15 cellular contexts compared by ENCODE assay signal in the genomic region with DNA sequence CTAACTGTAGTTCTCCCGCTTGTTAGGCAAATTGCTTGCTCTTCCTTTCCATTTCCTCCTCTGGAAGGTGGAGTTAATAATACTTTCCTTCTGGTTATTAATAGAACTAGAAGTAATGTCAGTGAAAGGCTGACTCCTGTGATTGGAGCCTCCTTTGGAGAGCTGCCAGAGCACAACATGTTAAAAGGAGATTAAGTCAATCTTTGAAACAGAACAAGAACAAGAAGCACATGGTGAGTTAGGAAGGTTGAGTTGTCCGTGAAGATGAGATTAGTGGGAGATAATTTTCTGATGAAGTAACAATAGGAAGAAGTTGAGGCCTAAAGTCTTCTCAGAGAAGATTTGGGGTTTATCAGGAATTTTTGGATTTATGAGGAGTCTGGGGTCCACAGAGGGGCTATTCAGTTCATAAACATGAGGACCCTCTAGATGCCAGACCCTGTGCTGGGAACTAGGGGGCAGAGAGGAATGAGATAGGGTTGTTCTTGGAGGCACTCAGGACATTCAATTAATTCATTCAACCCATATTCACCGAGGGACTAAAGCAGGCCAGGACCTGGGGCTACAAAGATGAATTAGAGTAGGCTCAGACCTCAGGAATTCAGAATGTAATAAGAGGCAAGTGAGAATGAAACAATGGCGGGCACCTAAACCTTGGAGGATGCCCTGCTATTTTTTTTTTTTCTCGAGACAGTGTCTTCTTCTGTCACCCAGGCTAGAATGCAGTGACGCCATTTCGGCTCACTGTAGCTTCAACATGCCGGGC. TPM values are rescaled to one million over a fixed set of nuclear protein-coding genes. Genes with fewer than 3 reads are reported as not detected.
DNase-seq lines count a peak whose midpoint lies in the region; ATAC-seq and TF ChIP-seq lines count a peak whose summit lies in the region.
"Had no signal": no experiment of that assay in that cellular context is flagged by ENCODE, and none has a peak within 500 bp of the region (broad histone marks: within the 10 kb centered on the region; RNA-seq: fewer than 3 reads in every experiment).

No MANE protein-coding gene starts in this region.

- H3K9me3 ChIP-seq in A673 (ENCODE audit: low read depth, low read length, poor library complexity, severe bottlenecking) (no peaks in the 10 kb centered on the region), hepatocyte (ENCODE audit: low read depth) (no peaks in the 10 kb centered on the region)

- H3K9me2 ChIP-seq in hepatocyte (replicated peaks; ENCODE audit: insufficient read depth) = no peaks in the 10 kb centered on the region

- H3K4me1 ChIP-seq in A673 (ENCODE audit: insufficient read depth, low read length, poor library complexity, severe bottlenecking) (peaks cover 16% of the 10 kb centered on the region), hepatocyte (ENCODE audit: insufficient read depth) (peaks cover 12% of the 10 kb centered on the region)

- H3K4me3 ChIP-seq in A673 (ENCODE audit: low read depth, low read length, poor library complexity, severe bottlenecking) (no peak overlapping the region), hepatocyte (no peak overlapping the region)

- POLR2A ChIA-PET in A673 (lab: Charles Lee; ENCODE audit: low non-redundant PET) = no interaction called here

- H4K20me1 ChIP-seq in hepatocyte (ENCODE audit: insufficient read depth, poor library complexity, severe bottlenecking) = no peaks in the 10 kb centered on the region

- H3K4me2 ChIP-seq in hepatocyte = peak overlapping the region; percentile 28

- no TSS peak for BruUV-seq in A673 (replicated peaks; lab: Mats Ljungman, UMichigan)

- in situ Hi-C loops in KBM-7 (cut with MboI; ENCODE audit: low pct_unique_long_range_greater_than_20kb, low sequenced_read_pairs) = no loop called here

- intact Hi-C loops in A673 (cut with micrococcal nuclease; ENCODE audit: unreplicated experiment) = no loop called here

- no peaks in the 10 kb centered on the region for H3K79me2 ChIP-seq in hepatocyte

- H3K27me3 ChIP-seq in A673 (replicated peaks; ENCODE audit: insufficient read depth, low read depth, low read length, poor library complexity) (no peaks in the 10 kb centered on the region), hepatocyte (no peaks in the 10 kb centered on the region)

- CTCF ChIA-PET in A673 (lab: Charles Lee) = interaction anchor here (1.0 to 1.2 kb wide), 2 partner anchors 17 kb away, joined by 4 read pairs; no protein-coding TSS in a partner anchor

- ATAC-seq in HG03378 (IDR thresholded peaks at IDR 0.05; ENCODE audit: unreplicated experiment) (no peak), HG03135 (IDR thresholded peaks at IDR 0.05; ENCODE audit: unreplicated experiment) (no peak)

- H3K27ac ChIP-seq in A673 (ENCODE audit: low read depth, low read length, poor library complexity, severe bottlenecking) (peak overlapping the region; percentile 50), hepatocyte (peak overlapping the region; percentile 27)

- TF ChIP-seq CTCF in A673 (conservative IDR thresholded peaks at IDR 0.05; ENCODE audit: low read depth, low read length) (no peak), hepatocyte (IDR thresholded peaks at IDR 0.05; ENCODE audit: poor library complexity) (no peak)

- DNase-seq in A673 (ENCODE audit: low spot score) = peak; percentile 82
- DNase-seq in NCI-H524 (lab: John Stamatoyannopoulos, UW) = peak; percentile 47 to 79
- DNase-seq in dermis blood vessel endothelial cell = peak; percentile 62
- DNase-seq in hepatocyte (ENCODE audit: low spot score) = peak; percentile 60
- no peak for DNase-seq in KBM-7
- DNase-seq in NK-92 (lab: John Stamatoyannopoulos, UW; ENCODE audit: unreplicated experiment) = no peak
- DNase-seq: activated CD4-positive, alpha-beta T cell treated with anti-CD3 and anti-CD28 coated beads, Interleukin-2, amount 10 ng/mL, durations not matched to agents 7 days and 5 days; activated naive CD4-positive, alpha-beta T cell treated with anti-CD3 and anti-CD28 coated beads for 36 hours; AML-193; effector memory CD4-positive, alpha-beta T cell; GOT3; NCI-H345 had no signal

- H3K36me3 ChIP-seq in A673 (ENCODE audit: insufficient read depth, low read length, poor library complexity, severe bottlenecking) (no peaks in the 10 kb centered on the region), hepatocyte (replicated peaks; ENCODE audit: insufficient read depth, low read depth) (no peaks in the 10 kb centered on the region)

- no peak overlapping the region for H2AFZ ChIP-seq in hepatocyte

- WGBS in hepatocyte (ENCODE audit: low lambda C conversion rate, missing lambda C conversion rate) = 75% methylated on average over 8 of the region's 8 CpGs

RNA-seq across cellular contexts. Expression of a gene that starts 40.7 kb away (rescaled TPM):
- total RNA-seq in A673 (2021) = 245 and 273 TPM in 2 replicates
- total RNA-seq in dermis blood vessel endothelial cell = 82.2 and 213 TPM in 2 replicates
- 282 and 297 TPM in 2 replicates for total RNA-seq in hepatocyte
- 242 and 318 TPM in 2 replicates for polyA plus RNA-seq in hepatocyte

RNA-seq across cellular contexts. Expression of a gene that starts 52.8 kb away (rescaled TPM):
- total RNA-seq in A673 (2021) (not detected in 2 replicates), dermis blood vessel endothelial cell (not detected in 2 replicates), hepatocyte (0.90 TPM in 1 of 2 replicates, not detected in the other)
- 0.22 and 0.99 TPM in 2 replicates for polyA plus RNA-seq in hepatocyte
- total RNA-seq: activated CD4-positive, alpha-beta T cell treated with anti-CD3 and anti-CD28 coated beads, Interleukin-2, amount 10 ng/mL, durations not matched to agents 7 days and 5 days; activated naive CD4-positive, alpha-beta T cell treated with anti-CD3 and anti-CD28 coated beads for 36 hours; SK-MEL-5 had no signal

Comparison
In these comparisons a context has a peak if more than half of its experiments do, and no peak if none do; other contexts are left out.
1. DNase-seq: peak in A673 (single experiment), NCI-H524 (2 of 2), dermis blood vessel endothelial cell (single experiment) and hepatocyte (single experiment); none in KBM-7 (single experiment) and NK-92 (single experiment).